13 cellular contexts compared by ENCODE assay signal in the genomic region with DNA sequence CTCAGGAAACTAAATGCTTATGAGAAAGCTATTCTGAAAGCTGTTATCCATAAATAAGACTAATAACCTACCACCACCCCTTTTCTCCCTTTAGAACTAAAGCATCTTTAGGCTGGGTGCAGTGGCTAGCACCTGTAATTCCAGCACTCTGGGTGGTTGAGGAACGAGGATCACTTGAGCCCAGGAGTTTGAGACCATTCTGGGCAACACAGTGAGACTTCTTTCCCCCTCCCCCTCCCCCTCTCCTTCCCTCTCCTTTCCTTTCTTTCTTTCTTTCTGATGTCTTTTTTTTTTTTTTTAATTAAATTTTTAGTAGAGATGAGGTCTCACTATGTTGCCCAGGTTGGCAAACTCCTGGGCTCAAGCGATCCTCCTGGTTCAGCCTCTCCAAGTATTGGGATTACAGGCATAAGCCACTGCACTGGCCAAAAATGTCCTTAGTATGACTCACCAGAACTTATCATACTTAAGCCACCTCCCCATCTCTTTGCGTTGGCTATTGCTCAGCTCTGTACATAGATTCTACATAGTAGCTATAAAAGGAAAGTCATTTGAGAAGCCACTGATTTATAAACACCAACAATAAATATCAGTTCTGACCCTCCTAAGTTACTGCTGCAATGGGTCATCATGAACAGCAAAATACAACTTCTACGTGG. TPM values are rescaled to one million over a fixed set of nuclear protein-coding genes. Genes with fewer than 3 reads are reported as not detected.
A peak's percentile ranks its signal among the peaks of the same experiment; 100 is the strongest.
DNase-seq lines count a peak whose midpoint lies in the region; ATAC-seq, FAIRE-seq and TF ChIP-seq lines count a peak whose summit lies in the region.
"Had no signal": no experiment of that assay in that cellular context is flagged by ENCODE, and none has a peak within 500 bp of the region (broad histone marks: within the 10 kb centered on the region; RNA-seq: fewer than 3 reads in every experiment).

No MANE protein-coding gene starts in this region.

- no peak overlapping the region for H2AFZ ChIP-seq in neuronal stem cell (ENCODE audit: low read length)

- in situ Hi-C loops in astrocyte of the cerebellum (cut with HindIII; ENCODE audit: low sequenced_read_pairs): no loop called here

- H2BK5ac ChIP-seq in neuronal stem cell (ENCODE audit: low read length): no peak overlapping the region

- no peak for FAIRE-seq in HTR-8/SVneo (lab: Jason Lieb, UNC)

- H3K9me3 ChIP-seq in lung (ENCODE audit: control insufficient read depth in 2 of 2, insufficient read depth in 1 of 2, low read length in 1 of 2) (no peaks in the 10 kb centered on the region), neuronal stem cell (replicated peaks in 1 of 2; ENCODE audit: control insufficient read depth in 2 of 2, insufficient read depth in 1 of 2, low read depth in 1 of 2, low read length in 2 of 2) (no peaks in the 10 kb centered on the region)
- H3K9me3 ChIP-seq: tibial nerve had no signal

- TF ChIP-seq CTCF in AG10803 (conservative IDR thresholded peaks at IDR 0.05; ENCODE audit: low read length) (no peak), astrocyte of the cerebellum (IDR thresholded peaks at IDR 0.05; ENCODE audit: low read depth, low read length, missing control alignments) (no peak), lung (IDR thresholded peaks at IDR 0.05; ENCODE audit: control extremely low read depth, extremely low read depth) (no peak)

- H3K4me2 ChIP-seq in neuronal stem cell (ENCODE audit: insufficient read depth, low read length, poor library complexity, severe bottlenecking): no peak overlapping the region

- H3K27ac ChIP-seq in lung (ENCODE audit: low read depth in 1 of 2, low read length in 1 of 2) (peak overlapping the region; percentile 33 to 40), neuronal stem cell (replicated peaks; ENCODE audit: low read length) (no peak overlapping the region)

- no peak overlapping the region for H2AK5ac ChIP-seq in neuronal stem cell (ENCODE audit: low read depth, low read length)

- ATAC-seq in lung (ENCODE audit: insufficient read depth, low FRiP score) (no peak), GM21360 (IDR thresholded peaks at IDR 0.05; ENCODE audit: unreplicated experiment) (no peak), GM18873 (IDR thresholded peaks at IDR 0.05; ENCODE audit: low FRiP score, unreplicated experiment) (no peak)

- no peak overlapping the region for H2BK12ac ChIP-seq in neuronal stem cell (ENCODE audit: low read length)

- H2BK120ac ChIP-seq in neuronal stem cell (ENCODE audit: low read depth, low read length): no peak overlapping the region

- DNase-seq in AG10803 (ENCODE audit: low read depth) (peak; percentile 67), HTR-8/SVneo (ENCODE audit: insufficient read length, low spot score) (peak; percentile 59), astrocyte of the cerebellum (ENCODE audit: low read depth) (peak; percentile 33), lung (ENCODE audit: low spot score) (no peak), neuronal stem cell (ENCODE audit: low spot score) (no peak)
- no peak for DNase-seq in activated T-cell treated with anti-CD3 and anti-CD28 coated beads, Interleukin-2, amount 50 U/mL, for 1 hour
- DNase-seq: activated CD4-positive, alpha-beta T cell treated with anti-CD3 and anti-CD28 coated beads, Interleukin-2, amount 50 U/mL, for 1 hour; cerebellar nuclear complex; NCI-H526 treated with DMSO at 0.1 percent for 48 hours; stimulated activated CD4-positive, alpha-beta T cell treated with anti-CD3 and anti-CD28 coated beads, Interleukin-15, amount 100 ng/mL, for 24 hours had no signal

- H3K4ac ChIP-seq in neuronal stem cell (ENCODE audit: low read length): no peak overlapping the region

- H3K36me3 ChIP-seq in lung (ENCODE audit: control insufficient read depth in 2 of 2, insufficient read depth in 2 of 2, low read length in 2 of 2) (peaks cover 3 to 12% of the 10 kb centered on the region in 2 donors), neuronal stem cell (replicated peaks in 1 of 2; ENCODE audit: control insufficient read depth in 2 of 2, insufficient read depth in 2 of 2, low read length in 2 of 2) (peaks cover 4 to 14% of the 10 kb centered on the region in 2 donors)

- peaks cover 0 to 11% of the 10 kb centered on the region in 2 donors for H3K4me1 ChIP-seq in lung (ENCODE audit: control insufficient read depth in 2 of 2, insufficient read depth in 2 of 2, low read length in 2 of 2)
- H3K4me1 ChIP-seq in neuronal stem cell (ENCODE audit: control insufficient read depth in 2 of 2, insufficient read depth in 1 of 2, low read depth in 1 of 2, low read length in 2 of 2): peaks cover 0 to 2% of the 10 kb centered on the region in 2 donors

- no peaks in the 10 kb centered on the region for H3K79me1 ChIP-seq in neuronal stem cell (ENCODE audit: low read depth, low read length)

- 62 to 83% methylated on average over 4 of the region's 4 CpGs for WGBS in lung, 2 donors
- WGBS in neuronal stem cell (ENCODE audit: extremely low coverage in 2 of 2, insufficient read length in 2 of 2, insufficient replicate concordance in 1 of 2), 2 donors: no CpG with 5 or more reads among the region's 4 CpGs

- H3K27me3 ChIP-seq in lung (ENCODE audit: control insufficient read depth, insufficient read depth): no peaks in the 10 kb centered on the region
- H3K27me3 ChIP-seq in neuronal stem cell (ENCODE audit: control insufficient read depth in 3 of 3, insufficient read depth in 3 of 3, low read depth in 1 of 3, low read length in 3 of 3): no peaks in the 10 kb centered on the region
- H3K27me3 ChIP-seq: tibial nerve had no signal

- H3K18ac ChIP-seq in neuronal stem cell (ENCODE audit: low read length): no peak overlapping the region

- H3K9ac ChIP-seq in neuronal stem cell (ENCODE audit: low read depth, low read length, poor library complexity): no peak overlapping the region

- H4K91ac ChIP-seq in neuronal stem cell (ENCODE audit: low read depth, low read length, poor library complexity): no peak overlapping the region

- no peak overlapping the region for H2BK15ac ChIP-seq in neuronal stem cell (ENCODE audit: low read length)

- H3K23ac ChIP-seq in neuronal stem cell (ENCODE audit: low read depth, low read length, poor library complexity): no peak overlapping the region

- H4K8ac ChIP-seq in neuronal stem cell (ENCODE audit: low read depth, low read length): no peak overlapping the region

- H3K4me3 ChIP-seq in AG10803 (ENCODE audit: low read length): no peak overlapping the region
- H3K4me3 ChIP-seq in astrocyte of the cerebellum (ENCODE audit: low read depth, low read length): no peak overlapping the region
- H3K4me3 ChIP-seq in lung: no peak overlapping the region
- no peak overlapping the region for H3K4me3 ChIP-seq in neuronal stem cell (ENCODE audit: low read length in 2 of 2)
- H3K4me3 ChIP-seq: tibial nerve had no signal

- H3K14ac ChIP-seq in neuronal stem cell (ENCODE audit: low read length): no peak overlapping the region

RNA-seq across cellular contexts. Expression of gene SPDEF, which starts 54.8 kb away (rescaled TPM):
- total RNA-seq in lung: 1 to 10 TPM; 2.6 to 9.6 TPM
- polyA plus RNA-seq in lung: 10 to 100 TPM in 1 of 2 donors, 1 to 10 TPM in 1; 4.6 to 11.8 TPM
- 0.18 TPM for polyA plus RNA-seq in neuronal stem cell (2013, experiment 1 of 2)
- 0.18 TPM for polyA plus RNA-seq in neuronal stem cell (2013, experiment 2 of 2)
- total RNA-seq: tibial nerve had no signal

Comparison
In these comparisons a context has a peak if more than half of its experiments do, and no peak if none do; other contexts are left out.
1. DNase-seq: peak in AG10803 (single experiment), HTR-8/SVneo (single experiment) and astrocyte of the cerebellum (single experiment); none in lung (single experiment), activated T-cell treated with anti-CD3 and anti-CD28 coated beads, Interleukin-2, amount 50 U/mL, for 1 hour (single experiment) and neuronal stem cell (single experiment).